In the genomic region with DNA sequence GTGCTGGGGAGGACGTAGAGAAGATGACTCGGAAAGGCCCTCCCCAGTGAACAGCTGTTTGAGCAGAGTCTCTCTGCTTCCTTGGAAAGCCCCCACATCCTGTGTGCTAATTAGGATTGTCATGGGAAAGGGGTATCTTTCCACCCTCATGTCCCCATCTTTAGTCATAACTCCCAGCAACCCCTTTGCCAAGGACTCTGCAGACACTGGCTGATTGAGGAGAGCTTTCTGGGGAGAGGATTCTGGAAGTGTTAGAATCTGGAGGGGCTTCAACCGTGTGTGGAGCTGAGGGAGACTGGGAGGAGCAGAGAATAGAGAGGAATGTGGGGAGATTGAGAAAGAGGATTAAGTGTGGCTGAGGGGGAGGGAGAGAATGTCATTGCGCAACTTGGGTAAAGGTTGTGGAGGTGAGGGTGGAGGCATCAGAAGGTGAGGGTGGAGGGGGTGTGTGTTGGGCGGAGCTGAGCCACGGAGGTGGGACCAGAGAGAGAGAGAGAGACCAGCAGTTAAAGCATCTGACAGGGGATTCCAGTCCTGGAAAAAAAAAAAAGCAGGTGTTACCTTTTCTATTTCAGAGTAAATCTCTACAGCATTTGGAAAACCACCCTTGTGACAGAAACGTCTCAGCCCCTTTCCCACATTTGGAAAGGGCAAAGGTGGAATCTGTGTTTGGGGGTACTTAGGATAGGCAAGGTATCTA, we compare ENCODE assay signal across 9 cellular contexts. TPM values are rescaled to one million over a fixed set of nuclear protein-coding genes. Genes with fewer than 3 reads are reported as not detected.
DNase-seq lines count a peak whose midpoint lies in the region; ATAC-seq and TF ChIP-seq lines count a peak whose summit lies in the region.
"Had no signal": no experiment of that assay in that cellular context is flagged by ENCODE, and none has a peak within 500 bp of the region (broad histone marks: within the 10 kb centered on the region; RNA-seq: fewer than 3 reads in every experiment).

No MANE protein-coding gene starts in this region.

- H3K36me3 Mint-ChIP-seq in Caco-2 (ENCODE audit: insufficient read depth, unreplicated experiment): peaks cover 51% of the 10 kb centered on the region

- H3K27me3 Mint-ChIP-seq in Caco-2 (ENCODE audit: insufficient read depth, unreplicated experiment): no peaks in the 10 kb centered on the region

- DNase-seq in Caco-2 (peak; percentile 94 to 97), NT2/D1 (ENCODE audit: low read depth, low spot score) (peak; percentile 79), foreskin fibroblast (peak in 1 of 2 donors; percentile 25), ovary (peak in 4 of 5 donors; percentile 26 to 58 (median 42)), NCI-H146 treated with DMSO at 0.1 percent for 48 hours (lab: John Stamatoyannopoulos, UW; ENCODE audit: unreplicated experiment) (no peak), activated gamma-delta T cell (lab: John Stamatoyannopoulos, UW) (no peak)

- H3K27ac ChIP-seq in ovary: peak overlapping the region in 1 of 2 donors; percentile 80
- H3K27ac ChIP-seq: KMS-11 had no signal

- BruUV-seq in Caco-2 (replicated peaks; lab: Mats Ljungman, UMichigan): TSS peak; percentile 99

- 20 to 27% (median 22%) methylated on average over 6 to 7 of the region's 7 CpGs for WGBS in ovary, 3 donors

- peak overlapping the region; percentile 90 for H3K9ac ChIP-seq in NT2/D1 (ENCODE audit: insufficient read length, low read depth)
- H3K9ac ChIP-seq: KMS-11 had no signal

- TF ChIP-seq POLR2A in ovary (IDR thresholded peaks at IDR 0.05): no peak

- no peak for TF ChIP-seq CTCF in Caco-2 (IDR thresholded peaks at IDR 0.05; ENCODE audit: insufficient read depth in 1 of 2, low read depth in 1 of 2, low read length in 1 of 2, severe bottlenecking in 1 of 2, unreplicated experiment in 1 of 2)
- TF ChIP-seq CTCF in foreskin fibroblast (IDR thresholded peaks at IDR 0.05; ENCODE audit: low read depth, low read length): no peak
- no peak for TF ChIP-seq CTCF in ovary (IDR thresholded peaks at IDR 0.05)

- H3K9me3 ChIP-seq in Caco-2: peaks cover 5% of the 10 kb centered on the region; the same call in 1 of the 2 replicates
- H3K9me3 ChIP-seq in NT2/D1 (ENCODE audit: insufficient read depth, low read length): peaks cover 12% of the 10 kb centered on the region
- H3K9me3 ChIP-seq in ovary: no peaks in the 10 kb centered on the region

- peak; percentile 5 for TF ChIP-seq EP300 in ovary (IDR thresholded peaks at IDR 0.05)

- CTCF ChIA-PET in Caco-2 (lab: Charles Lee): interaction anchor here (1.5 to 6.1 kb wide), 4 partner anchors 8 to 67 kb away, joined by 10 to 304 read pairs (median 34); partner anchors contain the start of gene FAM111B

- H3K4me3 ChIP-seq in Caco-2 (ENCODE audit: low read depth, low read length) (peak overlapping the region; percentile 52), NT2/D1 (ENCODE audit: insufficient read length, low read depth) (peak overlapping the region; percentile 91), foreskin fibroblast (ENCODE audit: low read depth in 1 of 2, low read length in 2 of 2) (peak overlapping the region; percentile 56 to 60), ovary (peak overlapping the region; percentile 68)

- peaks cover 28% of the 10 kb centered on the region for H3K4me1 Mint-ChIP-seq in Caco-2 (ENCODE audit: low read depth, unreplicated experiment)

- peak overlapping the region; percentile 73 for H3K27ac Mint-ChIP-seq in Caco-2 (ENCODE audit: unreplicated experiment)

- peaks cover 6% of the 10 kb centered on the region; the same call in 1 of the 2 replicates for H3K36me3 ChIP-seq in Caco-2 (ENCODE audit: control insufficient read depth, insufficient read depth, low read length)
- H3K36me3 ChIP-seq in NT2/D1 (ENCODE audit: insufficient read depth, insufficient read length, low read length): peaks cover 24% of the 10 kb centered on the region
- H3K36me3 ChIP-seq in ovary: no peaks in the 10 kb centered on the region

- intact Hi-C loops in Caco-2 (cut with micrococcal nuclease; ENCODE audit: unreplicated experiment): loop anchor here (1.0 to 10.0 kb wide), 3 partner anchors 12 to 581 kb away; partner anchors contain the start of gene STX3
- intact Hi-C loops in ovary (cut with DNase I): loop anchor here in 3 of 4 donors (2.0 to 10.0 kb wide), 4 partner anchors 31 to 113 kb away; no protein-coding TSS in a partner anchor

- peak overlapping the region; percentile 74 for H3K4me3 Mint-ChIP-seq in Caco-2 (ENCODE audit: unreplicated experiment)

- POLR2A ChIA-PET in Caco-2 (lab: Charles Lee): interaction anchor here (0.6 to 3.7 kb wide), 10 partner anchors 8 to 495 kb away, joined by 3 to 69 read pairs (median 4); partner anchors contain the start of genes FAM111B, OSBP and PATL1

- H3K9me3 Mint-ChIP-seq in Caco-2 (ENCODE audit: unreplicated experiment): peaks cover 25% of the 10 kb centered on the region

- ATAC-seq in GM21529 (IDR thresholded peaks at IDR 0.05; ENCODE audit: unreplicated experiment) (no peak), GM18861 (IDR thresholded peaks at IDR 0.05; ENCODE audit: unreplicated experiment) (no peak)

- no peaks in the 10 kb centered on the region for H3K27me3 ChIP-seq in Caco-2 (replicated peaks; ENCODE audit: control insufficient read depth, insufficient read depth, low read length)
- H3K27me3 ChIP-seq in NT2/D1 (ENCODE audit: insufficient read depth, insufficient read length): no peaks in the 10 kb centered on the region
- no peaks in the 10 kb centered on the region for H3K27me3 ChIP-seq in ovary

- H3K4me1 ChIP-seq in Caco-2 (peaks cover 21% of the 10 kb centered on the region), NT2/D1 (ENCODE audit: insufficient read depth, insufficient read length) (peaks cover 9% of the 10 kb centered on the region), ovary (ENCODE audit: insufficient read depth) (peaks cover 22% of the 10 kb centered on the region)

RNA-seq across cellular contexts. Expression of gene DTX4, which starts 2.2 kb away (rescaled TPM):
- total RNA-seq in Caco-2 (2022): 85.6 and 96.7 TPM in 2 replicates
- total RNA-seq in ovary: 10 to 100 TPM in 6 of 7 donors, 1 to 10 TPM in 1; 6.1 to 20.3 (median 16.8) TPM
- 10 to 100 TPM; 18.5 to 21.5 TPM for polyA plus RNA-seq in ovary

RNA-seq across cellular contexts. Expression of gene FAM111A, which starts 31.5 kb away (rescaled TPM):
- 76.1 and 78.8 TPM in 2 replicates for total RNA-seq in Caco-2 (2022)
- total RNA-seq in ovary: 10 to 100 TPM; 17.5 to 26.5 (median 20.4) TPM
- polyA plus RNA-seq in ovary: 10 to 100 TPM; 10.6 to 22.1 TPM

RNA-seq across cellular contexts. Expression of gene MPEG1, which starts 38.6 kb away (rescaled TPM):
- total RNA-seq in Caco-2 (2022): not detected in 2 replicates
- 10 to 100 TPM in 1 of 7 donors, 1 to 10 TPM in 6; 1.8 to 11.9 (median 3.9) TPM for total RNA-seq in ovary
- polyA plus RNA-seq in ovary: 10 to 100 TPM in 1 of 2 donors, 1 to 10 TPM in 1; 2.4 to 28.5 TPM

Comparison
In these comparisons a context has a peak if more than half of its experiments do, and no peak if none do; other contexts are left out.
1. DNase-seq: peak in Caco-2 (2 of 2), NT2/D1 (single experiment) and ovary (4 of 5); none in NCI-H146 treated with DMSO at 0.1 percent for 48 hours (single experiment) and activated gamma-delta T cell (single experiment).
2. Peak in every context shown above with its lines, with median percentiles within 50 percentile points of each other: H3K4me3 ChIP-seq.